ENCODE assay signal across 8 cellular contexts in genomic region chr20:19995220-19995863, GRCh38. TPM values are rescaled to one million over a fixed set of nuclear protein-coding genes. Genes with fewer than 3 reads are reported as not detected.
DNase-seq lines count a peak whose midpoint lies in the region; ATAC-seq and TF ChIP-seq lines count a peak whose summit lies in the region.

No MANE protein-coding gene starts in this region.

- no peaks in the 10 kb centered on the region for H3F3A ChIP-seq in DOHH2 (ENCODE audit: control insufficient read depth, insufficient read depth)

- H3K4me1 ChIP-seq in DOHH2 (ENCODE audit: control insufficient read depth, low read length) (no peaks in the 10 kb centered on the region), RWPE2 (ENCODE audit: insufficient read depth, poor library complexity, severe bottlenecking) (peaks cover 45% of the 10 kb centered on the region)

- TF ChIP-seq CTCF in DOHH2 (IDR thresholded peaks at IDR 0.05; ENCODE audit: low read depth, low read length, poor library complexity, severe bottlenecking): peak; percentile 76
- TF ChIP-seq CTCF in LNCAP (IDR thresholded peaks at IDR 0.05): peak; percentile 84
- peak; percentile 96 for TF ChIP-seq CTCF in RWPE2 (IDR thresholded peaks at IDR 0.05; ENCODE audit: poor library complexity, severe bottlenecking)

- H3K9me3 ChIP-seq in DOHH2 (ENCODE audit: control insufficient read depth, insufficient read depth, low read length) (no peaks in the 10 kb centered on the region), RWPE2 (ENCODE audit: severe bottlenecking) (no peaks in the 10 kb centered on the region)

- no peaks in the 10 kb centered on the region for H3K79me2 ChIP-seq in DOHH2 (ENCODE audit: control insufficient read depth, low read length)

- ATAC-seq in RWPE2 (ENCODE audit: low read depth) (no peak), HG03469 (IDR thresholded peaks at IDR 0.05; ENCODE audit: unreplicated experiment) (no peak)

- H3K27me3 ChIP-seq in DOHH2 (ENCODE audit: control insufficient read depth, low read length) (peaks cover 7% of the 10 kb centered on the region), RWPE2 (ENCODE audit: insufficient read depth, poor library complexity, severe bottlenecking) (no peaks in the 10 kb centered on the region)

- H3K36me3 ChIP-seq in DOHH2 (ENCODE audit: control insufficient read depth, low read length): no peaks in the 10 kb centered on the region
- peaks cover 89% of the 10 kb centered on the region for H3K36me3 ChIP-seq in RWPE2 (ENCODE audit: low read depth)

- no peaks in the 10 kb centered on the region for H3K9me2 ChIP-seq in DOHH2 (replicated peaks; ENCODE audit: control insufficient read depth, low read length)

- H4K20me1 ChIP-seq in DOHH2 (ENCODE audit: control insufficient read depth, insufficient read depth, low read depth, low read length): no peaks in the 10 kb centered on the region

- no peak for DNase-seq in RWPE2 (ENCODE audit: low spot score)
- peak; percentile 74 for DNase-seq in dermis blood vessel endothelial cell
- peak; percentile 62 for DNase-seq in middle frontal gyrus (ENCODE audit: extremely low spot score, low spot score)
- DNase-seq in NCI-H1048 (lab: John Stamatoyannopoulos, UW): no peak
- DNase-seq in islet precursor cell: no peak

- H3K4me3 ChIP-seq in DOHH2 (ENCODE audit: low read length): no peak overlapping the region
- no peak overlapping the region for H3K4me3 ChIP-seq in RWPE2 (ENCODE audit: severe bottlenecking)

- H3K4me2 ChIP-seq in DOHH2 (ENCODE audit: low read length): no peak overlapping the region

- H3K27ac ChIP-seq in DOHH2 (ENCODE audit: low read depth, low read length) (no peak overlapping the region), RWPE2 (ENCODE audit: poor library complexity, severe bottlenecking) (peak overlapping the region; percentile 100)

RNA-seq across cellular contexts. Expression of gene NAA20, which starts 21.8 kb away (rescaled TPM):
- 34.3 and 35.4 TPM in 2 replicates for total RNA-seq in dermis blood vessel endothelial cell

RNA-seq across cellular contexts. Expression of gene CRNKL1, which starts 56.9 kb away (rescaled TPM):
- 37.8 and 39.5 TPM in 2 replicates for total RNA-seq in dermis blood vessel endothelial cell

RNA-seq across cellular contexts. Expression of gene CFAP61, which starts 57.0 kb away (rescaled TPM):
- not detected in 2 replicates for total RNA-seq in dermis blood vessel endothelial cell

Comparison
In these comparisons a context has a peak if more than half of its experiments do, and no peak if none do; other contexts are left out.
1. DNase-seq: peak in dermis blood vessel endothelial cell (single experiment) and middle frontal gyrus (single experiment); none in RWPE2 (single experiment), NCI-H1048 (single experiment) and islet precursor cell (single experiment).
2. Peak in every context shown above with its lines, with median percentiles within 50 percentile points of each other: CTCF ChIP-seq.